ENCODE assay signal across 3 cellular contexts in genomic region chr11:47837292-47837691, GRCh38.
TF ChIP-seq lines count a peak whose summit lies in the region.

No MANE protein-coding gene starts in this region.

TF ChIP-seq in A549, 52 proteins besides CTCF, POLR2A, EP300 and RAD21:
- peak; percentile 88 for TF ChIP-seq MAFK (IDR thresholded peaks at IDR 0.05; ENCODE audit: partially characterized antibody)
- no peak for TF ChIP-seq ZSCAN20 (CRISPR knock-in tag; IDR thresholded peaks at IDR 0.05)
- no peak for TF ChIP-seq MAX (IDR thresholded peaks at IDR 0.05)
- no peak for TF ChIP-seq JUNB (IDR thresholded peaks at IDR 0.05)

TF ChIP-seq in IMR-90, 13 proteins besides CTCF, POLR2A, EP300 and RAD21:
- peak; percentile 82 for TF ChIP-seq MAFK (IDR thresholded peaks at IDR 0.05; ENCODE audit: low read depth, low read length)
- TF ChIP-seq MXI1 (IDR thresholded peaks at IDR 0.05; ENCODE audit: borderline replicate concordance, low read depth, low read length): no peak
- no peak for TF ChIP-seq CEBPB (IDR thresholded peaks at IDR 0.05; ENCODE audit: low read depth, low read length)

TF ChIP-seq in HepG2, 621 proteins besides CTCF, POLR2A, EP300 and RAD21:
- no peak for TF ChIP-seq PBX2 (CRISPR knock-in tag; IDR thresholded peaks at IDR 0.05)
- peak; percentile 82 for TF ChIP-seq MAFF (IDR thresholded peaks at IDR 0.05; ENCODE audit: low read depth, low read length)
- peak; percentile 69 to 89 for TF ChIP-seq MAFK (conservative IDR thresholded peaks at IDR 0.05 in 1 of 2, IDR thresholded peaks at IDR 0.05 in 1 of 2; ENCODE audit: low read length in 2 of 2)
